ENCODE assay signal across 1 cellular context in genomic region chr22:40951795-40952602, GRCh38.
TF ChIP-seq lines count a peak whose summit lies in the region.

No MANE protein-coding gene starts in this region.

TF ChIP-seq in HepG2, 621 proteins besides CTCF, POLR2A, EP300 and RAD21 (continued from another document):
- no peak; the same call in 1 of the 2 replicates for TF ChIP-seq BRD4 (CRISPR knock-in tag; IDR thresholded peaks at IDR 0.05)
- TF ChIP-seq ETS1 (CRISPR knock-in tag; IDR thresholded peaks at IDR 0.05): no peak
- TF ChIP-seq AKAP8 (CRISPR knock-in tag; IDR thresholded peaks at IDR 0.05): no peak
- TF ChIP-seq MLX (CRISPR knock-in tag; IDR thresholded peaks at IDR 0.05): no peak
- no peak for TF ChIP-seq PRDM15 (CRISPR knock-in tag; IDR thresholded peaks at IDR 0.05)
- TF ChIP-seq FUBP1 (CRISPR knock-in tag; IDR thresholded peaks at IDR 0.05; ENCODE audit: borderline replicate concordance): no peak
- no peak for TF ChIP-seq HMGXB4 (CRISPR knock-in tag; IDR thresholded peaks at IDR 0.05; ENCODE audit: borderline replicate concordance in 1 of 2, low read depth in 1 of 2)
- no peak for TF ChIP-seq ZNF672 (CRISPR knock-in tag; IDR thresholded peaks at IDR 0.05)
- no peak for TF ChIP-seq REL (CRISPR knock-in tag; conservative IDR thresholded peaks at IDR 0.05)
- TF ChIP-seq LCORL (IDR thresholded peaks at IDR 0.05): no peak
- TF ChIP-seq LCORL (CRISPR knock-in tag; IDR thresholded peaks at IDR 0.05): no peak
- no peak for TF ChIP-seq SNAPC5 (CRISPR knock-in tag; IDR thresholded peaks at IDR 0.05; ENCODE audit: borderline replicate concordance)
- no peak for TF ChIP-seq EHMT2 (IDR thresholded peaks at IDR 0.05; ENCODE audit: borderline replicate concordance, low read depth, low read length)
- no peak for TF ChIP-seq RARA (CRISPR knock-in tag; IDR thresholded peaks at IDR 0.05)
- TF ChIP-seq ASH2L (IDR thresholded peaks at IDR 0.05; ENCODE audit: insufficient read length, low read depth, low read length): peak; percentile 44
- no peak for TF ChIP-seq MYC (CRISPR knock-in tag; IDR thresholded peaks at IDR 0.05; ENCODE audit: borderline replicate concordance)
- TF ChIP-seq ZNF766 (CRISPR knock-in tag; IDR thresholded peaks at IDR 0.05; ENCODE audit: borderline replicate concordance): 0 out of 2 replicates have a peak, but pooled peaks have one; percentile 48
- no peak for TF ChIP-seq DNMT3B (CRISPR knock-in tag; conservative IDR thresholded peaks at IDR 0.05)
- TF ChIP-seq ZNF232 (CRISPR knock-in tag; IDR thresholded peaks at IDR 0.05; ENCODE audit: borderline replicate concordance): 0 out of 2 replicates have a peak, but pooled peaks have one; percentile 56
- TF ChIP-seq PCBP1 (IDR thresholded peaks at IDR 0.05; ENCODE audit: borderline replicate concordance, low read depth, low read length): 0 out of 2 replicates have a peak, but pooled peaks have one; percentile 3
